ENCODE assay signal across 8 cellular contexts in the genomic region with DNA sequence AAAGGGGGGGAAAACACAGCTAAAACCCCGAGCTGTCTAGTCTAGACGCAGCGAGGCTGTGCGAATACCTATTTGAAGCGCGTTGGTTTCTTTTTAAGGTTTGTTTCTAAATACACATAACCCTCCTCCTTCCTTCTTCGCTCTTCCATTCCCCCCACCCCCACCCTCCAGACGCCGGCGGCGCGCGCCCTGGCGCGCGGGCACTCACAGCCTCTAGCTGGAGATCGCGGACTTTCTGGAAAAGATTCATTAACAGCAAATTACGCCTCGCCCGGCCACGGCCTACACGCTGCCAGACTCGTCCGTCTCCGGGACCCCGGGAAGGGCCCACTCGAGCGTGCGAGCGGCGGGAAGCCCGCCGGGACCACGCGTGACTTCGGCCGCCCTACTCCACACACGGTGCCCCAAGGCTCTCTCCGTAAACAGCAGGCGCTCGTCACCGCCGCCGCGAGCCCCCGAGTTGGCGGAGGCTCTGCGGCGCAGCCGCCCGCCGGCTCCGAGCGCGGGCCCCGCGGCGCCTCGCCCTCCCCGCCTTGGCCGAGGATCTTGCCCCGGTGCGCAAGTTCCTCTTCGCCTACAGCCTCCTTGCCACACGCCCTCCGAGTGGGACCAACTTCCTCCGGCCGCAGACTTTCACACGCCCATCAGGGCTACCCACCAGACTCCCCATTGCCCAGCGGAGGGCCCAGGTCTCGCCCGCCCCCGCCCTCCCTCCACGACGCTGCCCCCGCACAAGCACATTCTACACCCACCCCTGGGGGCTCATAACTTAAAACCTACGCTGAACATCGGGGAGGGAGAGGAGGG. TPM values are rescaled to one million over a fixed set of nuclear protein-coding genes. Genes with fewer than 3 reads are reported as not detected.
A peak's percentile ranks its signal among the peaks of the same experiment; 100 is the strongest.
DNase-seq lines count a peak whose midpoint lies in the region; ATAC-seq, FAIRE-seq and TF ChIP-seq lines count a peak whose summit lies in the region.

No MANE protein-coding gene starts in this region.

- H3K36me3 Mint-ChIP-seq in activated B cell treated with CpG ODN at 0.5 μM for 24 hours (ENCODE audit: low read depth): peaks cover 6% of the 10 kb centered on the region

- intact Hi-C loops in activated B cell treated with CpG ODN at 0.5 μM for 24 hours (cut with micrococcal nuclease): loop anchor here (1.0 to 10.0 kb wide), 11 partner anchors 12 to 1291 kb away; partner anchors contain the start of genes CXorf38 and MID1IP1
- intact Hi-C loops in pancreas (cut with DNase I): no loop called here

- no peaks in the 10 kb centered on the region for H3K27me3 Mint-ChIP-seq in activated B cell treated with CpG ODN at 0.5 μM for 24 hours

- H3K4me1 Mint-ChIP-seq in activated B cell treated with CpG ODN at 0.5 μM for 24 hours: peaks cover 44% of the 10 kb centered on the region

- H3K9ac ChIP-seq in BLaER1: peak overlapping the region; percentile 75

- H3K9me3 ChIP-seq in BLaER1: peaks cover 59% of the 10 kb centered on the region
- no peaks in the 10 kb centered on the region for H3K9me3 ChIP-seq in pancreas

- H3K4me1 ChIP-seq in BLaER1 (peaks cover 63% of the 10 kb centered on the region), pancreas (peaks cover 0 to 15% (median 3%) of the 10 kb centered on the region in 3 donors)

- ATAC-seq in activated B cell treated with CpG ODN at 0.5 μM for 24 hours (ENCODE audit: low read depth) (peak; percentile 9), pancreas (peak in 1 of 4 donors; percentile 1), HG03460 (IDR thresholded peaks at IDR 0.05; ENCODE audit: unreplicated experiment) (no peak), HG03025 (IDR thresholded peaks at IDR 0.05; ENCODE audit: low FRiP score, unreplicated experiment) (no peak)

- H3K4me3 ChIP-seq in BLaER1: peak overlapping the region; percentile 72
- H3K4me3 ChIP-seq in HFF-Myc (replicated peaks; ENCODE audit: low read depth, low read length): peak overlapping the region; percentile 49
- H3K4me3 ChIP-seq in fibroblast of mammary gland (ENCODE audit: control insufficient read depth, low read depth, low read length): peak overlapping the region; percentile 52
- peak overlapping the region; percentile 55 to 84 (median 64) for H3K4me3 ChIP-seq in pancreas

- peak overlapping the region; percentile 89 for H3K4me3 Mint-ChIP-seq in activated B cell treated with CpG ODN at 0.5 μM for 24 hours

- peak overlapping the region; percentile 93 for H3K4me2 ChIP-seq in BLaER1

- FAIRE-seq in pancreas (lab: Jason Lieb, UNC): no peak

- POLR2A ChIA-PET in activated B cell treated with CpG ODN at 0.5 μM for 24 hours (lab: Charles Lee): interaction anchor here (0.6 to 9.4 kb wide), 20 partner anchors 9 to 951 kb away, joined by 3 to 268 read pairs (median 14); no protein-coding TSS in a partner anchor

- H3K27ac ChIP-seq in BLaER1 (peak overlapping the region; percentile 72), pancreas (peak overlapping the region; percentile 68 to 93 (median 84))

- no peak for TF ChIP-seq CTCF in HFF-Myc (IDR thresholded peaks at IDR 0.05; ENCODE audit: low read depth, low read length, missing control alignments)
- TF ChIP-seq CTCF in activated B cell treated with CpG ODN at 0.5 μM for 24 hours (IDR thresholded peaks at IDR 0.05): no peak
- no peak for TF ChIP-seq CTCF in fibroblast of mammary gland (conservative IDR thresholded peaks at IDR 0.05; ENCODE audit: control insufficient read depth, insufficient read depth, low read depth, low read length)
- no peak for TF ChIP-seq CTCF in pancreas (IDR thresholded peaks at IDR 0.05)

- no peak for DNase-seq in HFF-Myc (ENCODE audit: extremely low read depth, low read depth)
- DNase-seq in activated B cell treated with CpG ODN at 0.5 μM for 24 hours: peak; percentile 33
- no peak for DNase-seq in fibroblast of mammary gland (ENCODE audit: low read depth)
- DNase-seq in pancreas: peak in 2 of 6 donors; percentile 67 to 71
- no peak for DNase-seq in NCI-H2081 treated with DMSO at 0.1 percent for 48 hours (lab: John Stamatoyannopoulos, UW)

- H3K27ac Mint-ChIP-seq in activated B cell treated with CpG ODN at 0.5 μM for 24 hours: peak overlapping the region; percentile 89

- H3K9me3 Mint-ChIP-seq in activated B cell treated with CpG ODN at 0.5 μM for 24 hours: no peaks in the 10 kb centered on the region

- H3K27me3 ChIP-seq in BLaER1 (peaks cover 47% of the 10 kb centered on the region), pancreas (no peaks in the 10 kb centered on the region)

- peaks cover 82% of the 10 kb centered on the region for H4K20me1 ChIP-seq in BLaER1

- CTCF ChIA-PET in activated B cell treated with CpG ODN at 0.5 μM for 24 hours (lab: Charles Lee): no interaction called here

- H3K36me3 ChIP-seq in BLaER1: peaks cover 16% of the 10 kb centered on the region
- no peaks in the 10 kb centered on the region for H3K36me3 ChIP-seq in pancreas

- 0 to 2% methylated on average over 49 to 79 of the region's 79 CpGs for WGBS in pancreas, 2 donors

RNA-seq across cellular contexts. Expression of gene BCOR, which starts 2.0 kb away (rescaled TPM):
- total RNA-seq in activated B cell treated with CpG ODN at 0.5 μM for 24 hours (59.3 and 60.4 TPM in 2 replicates), pancreas (10 to 100 TPM in 5 of 6 donors, 1 to 10 TPM in 1; 9.8 to 18.4 (median 13.2) TPM)
- 10 to 100 TPM in 1 of 2 donors, 1 to 10 TPM in 1; 6.3 to 14.3 TPM for polyA plus RNA-seq in pancreas
